In genomic region chr2:11938196-11938595, GRCh38 we compare ENCODE assay signal across 18 cellular contexts.
DNase-seq lines count a peak whose midpoint lies in the region; TF ChIP-seq lines count a peak whose summit lies in the region.
"Had no signal": no experiment of that assay in that cellular context is flagged by ENCODE, and none has a peak within 500 bp of the region (broad histone marks: within the 10 kb centered on the region; RNA-seq: fewer than 3 reads in every experiment).

No MANE protein-coding gene starts in this region.

- H3F3A ChIP-seq in neural progenitor cell (ENCODE audit: low read depth), result no peaks in the 10 kb centered on the region

- peak overlapping the region; percentile 55 for H2AFZ ChIP-seq in neural progenitor cell (replicated peaks)

- H3K27ac Mint-ChIP-seq in neural progenitor cell (no peak overlapping the region), Caco-2 (ENCODE audit: unreplicated experiment) (no peak overlapping the region)
- H3K27ac Mint-ChIP-seq: activated CD4-positive, alpha-beta memory T cell treated with anti-CD3 and anti-CD28 coated beads, Interleukin-2, amount 10 ng/mL, durations not matched to agents 7 days and 5 days; activated T-helper 2 cell treated with anti-CD3 and anti-CD28 coated beads, Interferon-gamma antibody, Interleukin-2, Interleukin-4, amounts not matched to agents 10 μg/mL and 5 μg/mL and 100 μg/mL, durations not matched to agents 14 hours and 24 hours and 36 hours had no signal

- H3K9ac ChIP-seq in neural progenitor cell, result no peak overlapping the region
- H3K9ac ChIP-seq: SK-N-SH had no signal

- no peak overlapping the region for H3K4me2 ChIP-seq in neural progenitor cell
- H3K4me2 ChIP-seq: SK-N-SH had no signal

- H3K36me3 Mint-ChIP-seq in neural progenitor cell, result no peaks in the 10 kb centered on the region
- no peaks in the 10 kb centered on the region for H3K36me3 Mint-ChIP-seq in Caco-2 (ENCODE audit: insufficient read depth, unreplicated experiment)

- H3K27me3 Mint-ChIP-seq in neural progenitor cell (ENCODE audit: insufficient read depth, low read depth) (peaks cover 5% of the 10 kb centered on the region), Caco-2 (ENCODE audit: insufficient read depth, unreplicated experiment) (peaks cover 10% of the 10 kb centered on the region)
- H3K27me3 Mint-ChIP-seq: activated CD4-positive, alpha-beta memory T cell treated with anti-CD3 and anti-CD28 coated beads, Interleukin-2, amount 10 ng/mL, durations not matched to agents 7 days and 5 days had no signal

- intact Hi-C loops in Caco-2 (cut with micrococcal nuclease; ENCODE audit: unreplicated experiment), result no loop called here

- H3K4me1 Mint-ChIP-seq in neural progenitor cell (no peaks in the 10 kb centered on the region), Caco-2 (ENCODE audit: low read depth, unreplicated experiment) (no peaks in the 10 kb centered on the region)
- H3K4me1 Mint-ChIP-seq: activated CD4-positive, alpha-beta memory T cell treated with anti-CD3 and anti-CD28 coated beads, Interleukin-2, amount 10 ng/mL, durations not matched to agents 7 days and 5 days had no signal

- POLR2A ChIA-PET in Caco-2 (lab: Charles Lee), result no interaction called here

- CTCF ChIA-PET in Caco-2 (lab: Charles Lee), result no interaction called here

- H3K27ac ChIP-seq in neural progenitor cell, result no peak overlapping the region

- no peak overlapping the region for H3K4me3 ChIP-seq in fibroblast of pulmonary artery (replicated peaks; ENCODE audit: low read depth, low read length)
- H3K4me3 ChIP-seq in neural progenitor cell, result no peak overlapping the region
- no peak overlapping the region for H3K4me3 ChIP-seq in Caco-2 (ENCODE audit: low read depth, low read length)

- no TSS peak for BruUV-seq in Caco-2 (replicated peaks; lab: Mats Ljungman, UMichigan)

- H3K9me3 ChIP-seq in neural progenitor cell (ENCODE audit: low read depth) (no peaks in the 10 kb centered on the region), Caco-2 (no peaks in the 10 kb centered on the region; the same call in 1 of the 2 replicates)
- H3K9me3 ChIP-seq: SK-N-SH had no signal

- H3K79me2 ChIP-seq in neural progenitor cell (ENCODE audit: low read depth), result no peaks in the 10 kb centered on the region

- H3K4me3 Mint-ChIP-seq in neural progenitor cell (no peak overlapping the region), Caco-2 (ENCODE audit: unreplicated experiment) (no peak overlapping the region)
- H3K4me3 Mint-ChIP-seq: activated CD4-positive, alpha-beta memory T cell treated with anti-CD3 and anti-CD28 coated beads, Interleukin-2, amount 10 ng/mL, durations not matched to agents 7 days and 5 days; neural crest cell had no signal

- H4K20me1 ChIP-seq in neural progenitor cell (ENCODE audit: low read depth), result no peaks in the 10 kb centered on the region

- H3K9me3 Mint-ChIP-seq in neural progenitor cell (peaks cover 2% of the 10 kb centered on the region), Caco-2 (ENCODE audit: unreplicated experiment) (no peaks in the 10 kb centered on the region)
- H3K9me3 Mint-ChIP-seq: activated T-helper 2 cell treated with anti-CD3 and anti-CD28 coated beads, Interferon-gamma antibody, Interleukin-2, Interleukin-4, amounts not matched to agents 10 μg/mL and 5 μg/mL and 100 μg/mL, durations not matched to agents 14 hours and 24 hours and 36 hours had no signal

- H3K27me3 ChIP-seq in neural progenitor cell (no peaks in the 10 kb centered on the region), Caco-2 (replicated peaks; ENCODE audit: control insufficient read depth, insufficient read depth, low read length) (no peaks in the 10 kb centered on the region)

- DNase-seq in AG08395 (ENCODE audit: low spot score) (peak; percentile 77), NCI-H510A (lab: John Stamatoyannopoulos, UW) (peak; percentile 78), fibroblast of pulmonary artery (ENCODE audit: low read depth) (peak; percentile 91), neural progenitor cell (ENCODE audit: low spot score) (peak; percentile 10), Caco-2 (no peak), NCI-H226 (no peak), NCI-H1105 treated with DMSO at 0.1 percent for 48 hours (lab: John Stamatoyannopoulos, UW) (no peak), cerebellum (ENCODE audit: low spot score) (no peak)
- DNase-seq: ACHN; activated CD4-positive, alpha-beta memory T cell treated with anti-CD3 and anti-CD28 coated beads, Interleukin-2, amount 10 ng/mL, durations not matched to agents 7 days and 5 days; effector CD4-positive, alpha-beta T cell; head of caudate nucleus; KG1; NCI-H1930; SK-N-SH; stimulated activated CD4-positive, alpha-beta T cell treated with anti-CD3 and anti-CD28 coated beads, Interleukin-12 subunit alpha, Interleukin-12 subunit beta, amount 100 ng/mL, for 4 hours had no signal

- H3K4me1 ChIP-seq in neural progenitor cell (no peaks in the 10 kb centered on the region), Caco-2 (no peaks in the 10 kb centered on the region)

- no peak for TF ChIP-seq CTCF in fibroblast of pulmonary artery (IDR thresholded peaks at IDR 0.05; ENCODE audit: low read length, missing control alignments)
- TF ChIP-seq CTCF in neural progenitor cell (IDR thresholded peaks at IDR 0.05), result no peak
- TF ChIP-seq CTCF in Caco-2 (IDR thresholded peaks at IDR 0.05; ENCODE audit: insufficient read depth in 1 of 2, low read depth in 1 of 2, low read length in 1 of 2, severe bottlenecking in 1 of 2, unreplicated experiment in 1 of 2), result no peak

- no peaks in the 10 kb centered on the region for H3K36me3 ChIP-seq in neural progenitor cell
- no peaks in the 10 kb centered on the region for H3K36me3 ChIP-seq in Caco-2 (ENCODE audit: control insufficient read depth, insufficient read depth, low read length)

Comparison
In these comparisons a context has a peak if more than half of its experiments do, and no peak if none do; other contexts are left out.
1. DNase-seq: peak in AG08395 (single experiment), NCI-H510A (single experiment), fibroblast of pulmonary artery (single experiment) and neural progenitor cell (single experiment); none in Caco-2 (0 of 2), NCI-H226 (single experiment), NCI-H1105 treated with DMSO at 0.1 percent for 48 hours (single experiment) and cerebellum (single experiment).